In genomic region chr3:70554170-70554569, GRCh38 we compare ENCODE assay signal across 18 cellular contexts.
"Had no signal": no experiment of that assay in that cellular context is flagged by ENCODE, and none has a peak within 500 bp of the region (broad histone marks: within the 10 kb centered on the region; RNA-seq: fewer than 3 reads in every experiment).

No MANE protein-coding gene starts in this region.

- H3K4me1 ChIP-seq: ascending aorta, left lung, prostate gland, right lobe of liver, transverse colon had no signal

- DNase-seq: activated CD4-positive, alpha-beta T cell treated with anti-CD3 and anti-CD28 coated beads for 4 hours; activated CD8-positive, alpha-beta memory T cell treated with anti-CD3 and anti-CD28 coated beads, Interleukin-2, amount 50 U/mL, for 4 hours; activated CD8-positive, alpha-beta T cell treated with anti-CD3 and anti-CD28 coated beads for 36 hours; activated naive CD8-positive, alpha-beta T cell treated with anti-CD3 and anti-CD28 coated beads, Interleukin-2, amount 10 ng/mL, durations not matched to agents 7 days and 5 days; activated T-cell treated with anti-CD3 and anti-CD28 coated beads, Interleukin-2, amount 50 U/mL, for 72 hours; central memory CD4-positive, alpha-beta T cell; effector memory CD8-positive, alpha-beta T cell; erythroblast; left lung; right lobe of liver; stimulated activated CD4-positive, alpha-beta T cell treated with anti-CD3 and anti-CD28 coated beads, Interleukin-2, amount 100 ng/mL, for 24 hours; stimulated activated naive B cell treated with anti-CD40 and anti-IgM and Interleukin-4, amounts not matched to agents 10 μg/mL and 1 μg/mL and 100 μg/mL, for 72 hours; substantia nigra; T-helper 9 cell; transverse colon; WERI-Rb-1 had no signal

- H3K9me3 ChIP-seq: ascending aorta, left lung, prostate gland, right lobe of liver, transverse colon had no signal

- H3K36me3 ChIP-seq: ascending aorta, left lung, prostate gland, right lobe of liver, transverse colon, WERI-Rb-1 had no signal

- H3K27ac ChIP-seq: ascending aorta, left lung, prostate gland, right lobe of liver, transverse colon, WERI-Rb-1 had no signal

- H3K4me3 ChIP-seq: ascending aorta, left lung, prostate gland, right lobe of liver, transverse colon had no signal

- ATAC-seq: activated CD8-positive, alpha-beta T cell treated with anti-CD3 and anti-CD28 coated beads for 36 hours; activated T-cell treated with anti-CD3 and anti-CD28 coated beads, Interleukin-2, amount 50 U/mL, for 72 hours; effector memory CD8-positive, alpha-beta T cell; left lung; right lobe of liver; stimulated activated naive B cell treated with anti-CD40 and anti-IgM and Interleukin-4, amounts not matched to agents 10 μg/mL and 1 μg/mL and 100 μg/mL, for 72 hours had no signal

- H3K27me3 ChIP-seq: ascending aorta, left lung, right lobe of liver, transverse colon had no signal
